Comparison of ENCODE assay signal across 8 cellular contexts in the genomic region with DNA sequence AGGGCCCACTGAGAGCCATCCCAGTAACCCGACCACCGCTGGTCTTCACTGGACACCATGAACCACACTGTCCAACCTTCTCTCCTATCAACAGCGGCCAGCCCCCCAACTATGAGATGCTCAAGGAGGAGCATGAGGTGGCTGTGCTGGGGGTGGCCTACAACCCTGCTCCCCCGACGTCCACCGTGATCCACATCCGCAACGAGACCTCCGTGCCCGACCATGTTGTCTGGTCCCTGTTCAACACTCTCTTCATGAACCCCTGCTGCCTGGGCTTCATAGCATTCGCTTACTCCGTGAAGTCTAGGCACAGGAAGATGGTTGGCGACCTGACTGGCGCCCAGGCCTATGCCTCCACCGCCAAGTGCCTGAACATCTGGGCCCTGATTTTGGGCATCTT.
"Had no signal": no experiment of that assay in that cellular context is flagged by ENCODE, and none has a peak within 500 bp of the region (broad histone marks: within the 10 kb centered on the region; RNA-seq: fewer than 3 reads in every experiment).

No MANE protein-coding gene starts in this region.

- H3K4me3 Mint-ChIP-seq: IgD-negative memory B cell had no signal

- H3K36me3 Mint-ChIP-seq: IgD-negative memory B cell had no signal

- H3K27me3 Mint-ChIP-seq: IgD-negative memory B cell had no signal

- H3K27ac ChIP-seq: HL-60 had no signal

- FAIRE-seq: HepG2, HTR-8/SVneo, K562 had no signal

- H3K4me3 ChIP-seq: K562 had no signal

- ATAC-seq: HepG2, K562 had no signal

- H3K4me1 Mint-ChIP-seq: IgD-negative memory B cell had no signal

- DNase-seq: IMR-90, KBM-7, KG1 had no signal
